In genomic region chr3:194475978-194476377, GRCh38 we compare ENCODE assay signal across 1 cellular context.
TF ChIP-seq lines count a peak whose summit lies in the region.

No MANE protein-coding gene starts in this region.

TF ChIP-seq in IMR-90, 13 proteins besides CTCF, POLR2A, EP300 and RAD21 (continued from another document):
- TF ChIP-seq RFX5 (IDR thresholded peaks at IDR 0.05; ENCODE audit: low read depth, low read length) = no peak
